ENCODE assay signal across 25 cellular contexts in genomic region chr9:85268024-85268610, GRCh38.
"Had no signal": no experiment of that assay in that cellular context is flagged by ENCODE, and none has a peak within 500 bp of the region (broad histone marks: within the 10 kb centered on the region; RNA-seq: fewer than 3 reads in every experiment).

No MANE protein-coding gene starts in this region.

- H3K27ac ChIP-seq: heart right ventricle, neural progenitor cell, prostate gland, thyroid gland had no signal

- H3K27ac Mint-ChIP-seq: activated naive CD8-positive, alpha-beta T cell treated with anti-CD3 and anti-CD28 coated beads for 36 hours; activated T-helper 2 cell treated with anti-CD3 and anti-CD28 coated beads, Interferon-gamma antibody, Interleukin-2, Interleukin-4, amounts not matched to agents 10 μg/mL and 5 μg/mL and 100 μg/mL, durations not matched to agents 14 hours and 24 hours and 36 hours; memory B cell; naive B cell; T-helper 17 cell had no signal

- H3K4me1 Mint-ChIP-seq: activated naive CD8-positive, alpha-beta T cell treated with anti-CD3 and anti-CD28 coated beads for 36 hours; central memory CD8-positive, alpha-beta T cell; memory B cell; naive B cell; neural progenitor cell; T-helper 17 cell had no signal

- H3K27me3 Mint-ChIP-seq: memory B cell had no signal

- FAIRE-seq: astrocyte, colon had no signal

- H3K9ac ChIP-seq: neural progenitor cell had no signal

- H3K4me3 Mint-ChIP-seq: activated naive CD8-positive, alpha-beta T cell treated with anti-CD3 and anti-CD28 coated beads for 36 hours; activated T-cell treated with anti-CD3 and anti-CD28 coated beads, Interleukin-2, amount 50 U/mL, for 4 hours; central memory CD8-positive, alpha-beta T cell; memory B cell; naive B cell; neural progenitor cell; T-helper 17 cell had no signal

- H3K9me3 Mint-ChIP-seq: activated naive CD8-positive, alpha-beta T cell treated with anti-CD3 and anti-CD28 coated beads for 36 hours; activated T-cell treated with anti-CD3 and anti-CD28 coated beads, Interleukin-2, amount 50 U/mL, for 4 hours; activated T-helper 2 cell treated with anti-CD3 and anti-CD28 coated beads, Interferon-gamma antibody, Interleukin-2, Interleukin-4, amounts not matched to agents 10 μg/mL and 5 μg/mL and 100 μg/mL, durations not matched to agents 14 hours and 24 hours and 36 hours; central memory CD8-positive, alpha-beta T cell; memory B cell; naive B cell; neural progenitor cell had no signal

- DNase-seq: activated CD4-positive, alpha-beta T cell treated with anti-CD3 and anti-CD28 coated beads for 4 hours; activated CD4-positive, alpha-beta T cell treated with anti-CD3 and anti-CD28 coated beads, Interleukin-2, amount 50 U/mL, for 48 hours; activated CD4-positive, CD25-positive, alpha-beta regulatory T cell; activated CD8-positive, alpha-beta memory T cell treated with anti-CD3 and anti-CD28 coated beads, Interleukin-2, amount 50 U/mL, for 48 hours; activated naive CD4-positive, alpha-beta T cell treated with Interleukin-2 at 50 U/mL for 16 hours; activated naive CD8-positive, alpha-beta T cell treated with anti-CD3 and anti-CD28 coated beads for 36 hours; activated T-cell treated with anti-CD3 and anti-CD28 coated beads, Interleukin-2, amount 50 U/mL, for 4 hours; effector memory CD4-positive, alpha-beta T cell; heart right ventricle; kidney glomerular epithelial cell; left ventricle myocardium superior; naive B cell; stimulated activated CD4-positive, alpha-beta T cell treated with anti-CD3 and anti-CD28 coated beads, Interleukin-12 subunit alpha, Interleukin-12 subunit beta, amount 100 ng/mL, for 4 hours; stimulated activated CD4-positive, alpha-beta T cell treated with anti-CD3 and anti-CD28 coated beads, Interleukin-4, amount 100 ng/mL, for 4 hours; stimulated activated naive CD8-positive, alpha-beta T cell treated with anti-CD3 and anti-CD28 coated beads, Interleukin-15, Interleukin-2, amounts not matched to agents 100 U/mL and 50 U/mL, for 24 hours; SW 1271; T-helper 17 cell; thyroid gland had no signal

- H3K9me3 ChIP-seq: heart right ventricle, prostate gland, thyroid gland had no signal

- H3K4me2 ChIP-seq: neural progenitor cell had no signal

- H3K4me3 ChIP-seq: heart right ventricle, neural progenitor cell, prostate gland, thyroid gland had no signal

- H3K36me3 ChIP-seq: heart right ventricle, neural progenitor cell, prostate gland, thyroid gland had no signal

- H3K27me3 ChIP-seq: heart right ventricle, neural progenitor cell, thyroid gland had no signal

- H3K4me1 ChIP-seq: heart right ventricle, neural progenitor cell, prostate gland, thyroid gland had no signal

- H3K36me3 Mint-ChIP-seq: activated naive CD8-positive, alpha-beta T cell treated with anti-CD3 and anti-CD28 coated beads for 36 hours; memory B cell; naive B cell; neural progenitor cell had no signal

- H2AFZ ChIP-seq: neural progenitor cell had no signal
